Comparison of ENCODE assay signal across 13 cellular contexts in the genomic region with DNA sequence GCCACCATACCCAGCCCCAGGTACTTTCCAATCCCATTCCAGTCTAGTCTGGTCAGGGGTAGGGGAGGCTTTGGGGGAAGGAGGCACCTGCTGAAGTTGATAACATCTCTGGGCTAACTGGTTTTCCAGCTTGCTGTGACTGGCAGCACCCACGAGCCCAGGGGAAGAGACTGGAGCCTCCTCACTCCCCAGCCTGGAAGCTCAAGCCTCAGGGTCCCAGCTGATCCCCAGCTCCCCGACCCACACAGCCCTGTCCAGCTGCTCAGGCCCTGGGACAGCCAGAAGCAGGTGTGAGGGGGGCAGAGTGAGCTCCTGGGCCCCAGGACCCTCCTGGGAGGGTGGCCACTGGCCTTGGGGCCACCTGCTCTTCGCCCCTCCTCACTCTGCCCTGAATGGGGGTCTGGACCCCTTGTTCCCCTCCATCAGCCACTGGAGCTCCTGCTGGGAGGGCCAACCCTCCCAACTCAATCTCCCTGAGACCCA. TPM values are rescaled to one million over a fixed set of nuclear protein-coding genes. Genes with fewer than 3 reads are reported as not detected.
A peak's percentile ranks its signal among the peaks of the same experiment; 100 is the strongest.
DNase-seq lines count a peak whose midpoint lies in the region; ATAC-seq and TF ChIP-seq lines count a peak whose summit lies in the region.
"Had no signal": no experiment of that assay in that cellular context is flagged by ENCODE, and none has a peak within 500 bp of the region (broad histone marks: within the 10 kb centered on the region; RNA-seq: fewer than 3 reads in every experiment).

No MANE protein-coding gene starts in this region.

- DNase-seq in Daoy (ENCODE audit: low read depth) (peak; percentile 9), HEK293T (ENCODE audit: extremely low spot score) (peak; percentile 6), dedifferentiated amniotic fluid mesenchymal stem cell (ENCODE audit: extremely low spot score) (peak; percentile 14), osteoblast (ENCODE audit: insufficient read length, low spot score, missing footprints) (peak; percentile 71), COLO668 (lab: John Stamatoyannopoulos, UW; ENCODE audit: unreplicated experiment) (no peak), ascending aorta (ENCODE audit: low spot score in 2 of 2) (no peak)
- DNase-seq: NCI-H1092; NCI-H510A; stimulated activated naive CD8-positive, alpha-beta T cell treated with anti-CD3 and anti-CD28 coated beads, Interleukin-15, amount 100 ng/mL, for 72 hours had no signal

- no peak overlapping the region for H3K4me3 ChIP-seq in osteoblast (ENCODE audit: insufficient read depth, low read length)
- no peak overlapping the region for H3K4me3 ChIP-seq in ascending aorta
- H3K4me3 ChIP-seq: BLaER1 treated with 17β-estradiol and CSF1 and Interleukin-3, amounts not matched to agents 10 nM and 100 nM; SK-N-MC had no signal

- no peaks in the 10 kb centered on the region for H4K20me1 ChIP-seq in osteoblast (ENCODE audit: insufficient read depth, low read length)

- no peaks in the 10 kb centered on the region for H3K4me1 ChIP-seq in osteoblast (ENCODE audit: insufficient read depth, low read length)
- H3K4me1 ChIP-seq in ascending aorta = no peaks in the 10 kb centered on the region

- CTCF ChIA-PET in HEK293T (lab: Yijun Ruan, JAX) = interaction anchor here (0.8 to 1.8 kb wide), 5 partner anchors 8 to 230 kb away, joined by 3 to 6 read pairs (median 4); no protein-coding TSS in a partner anchor

- H3K27ac ChIP-seq in osteoblast (ENCODE audit: low read depth, low read length) (no peak overlapping the region), ascending aorta (no peak overlapping the region)
- H3K27ac ChIP-seq: BLaER1 treated with 17β-estradiol and CSF1 and Interleukin-3, amounts not matched to agents 10 nM and 100 nM; SK-N-MC had no signal

- POLR2A ChIA-PET in HEK293T (lab: Yijun Ruan, JAX) = interaction anchor here (1.0 kb wide), 1 partner anchor 188 kb away, joined by 4 read pairs; no protein-coding TSS in a partner anchor

- intact Hi-C loops in ascending aorta (cut with DNase I) = no loop called here

- TF ChIP-seq CTCF in osteoblast (IDR thresholded peaks at IDR 0.05; ENCODE audit: extremely low read depth, low read depth, low read length) (no peak), ascending aorta (IDR thresholded peaks at IDR 0.05) (no peak)

- no peaks in the 10 kb centered on the region for H3K79me2 ChIP-seq in osteoblast (ENCODE audit: insufficient read depth, low read length)

- H3K27me3 ChIP-seq in osteoblast (ENCODE audit: insufficient read depth, low read length) (peaks cover 22% of the 10 kb centered on the region), ascending aorta (no peaks in the 10 kb centered on the region)

- no peak overlapping the region for H2AFZ ChIP-seq in osteoblast (ENCODE audit: low read length)

- H3K36me3 ChIP-seq in osteoblast (ENCODE audit: insufficient read depth, low read length) (no peaks in the 10 kb centered on the region), ascending aorta (no peaks in the 10 kb centered on the region)
- H3K36me3 ChIP-seq: BLaER1 treated with 17β-estradiol and CSF1 and Interleukin-3, amounts not matched to agents 10 nM and 100 nM had no signal

- H3K9me3 ChIP-seq in osteoblast (ENCODE audit: low read depth, low read length) (no peaks in the 10 kb centered on the region), ascending aorta (no peaks in the 10 kb centered on the region)
- H3K9me3 ChIP-seq: BLaER1 treated with 17β-estradiol and CSF1 and Interleukin-3, amounts not matched to agents 10 nM and 100 nM had no signal

- H3K4me2 ChIP-seq in osteoblast (ENCODE audit: insufficient read depth, low read length) = no peak overlapping the region
- H3K4me2 ChIP-seq: BLaER1 treated with 17β-estradiol and CSF1 and Interleukin-3, amounts not matched to agents 10 nM and 100 nM had no signal

- ATAC-seq in GM21786 (IDR thresholded peaks at IDR 0.05; ENCODE audit: unreplicated experiment) (no peak), HG02840 (IDR thresholded peaks at IDR 0.05; ENCODE audit: low FRiP score, unreplicated experiment) (no peak)

TF ChIP-seq in HEK293T, 16 proteins besides CTCF, POLR2A, EP300 and RAD21:
- TF ChIP-seq ZNF384 (IDR thresholded peaks at IDR 0.05) (no peak), TARDBP (IDR thresholded peaks at IDR 0.05) (no peak), SUZ12 (IDR thresholded peaks at IDR 0.05) (no peak), LEF1 (IDR thresholded peaks at IDR 0.05; ENCODE audit: borderline replicate concordance) (no peak), ARNT (IDR thresholded peaks at IDR 0.05) (no peak), SP1 (IDR thresholded peaks at IDR 0.05) (no peak), FOXK2 (IDR thresholded peaks at IDR 0.05) (no peak), FOXM1 (IDR thresholded peaks at IDR 0.05; ENCODE audit: borderline replicate concordance) (no peak), CTBP1 (IDR thresholded peaks at IDR 0.05; ENCODE audit: borderline replicate concordance) (no peak), NFRKB (IDR thresholded peaks at IDR 0.05) (no peak), HDGF (IDR thresholded peaks at IDR 0.05; ENCODE audit: borderline replicate concordance) (no peak), L3MBTL2 (conservative IDR thresholded peaks at IDR 0.05) (no peak), FOXA1 (IDR thresholded peaks at IDR 0.05) (no peak), BHLHE40 (IDR thresholded peaks at IDR 0.05; ENCODE audit: borderline replicate concordance) (no peak), ELF4 (IDR thresholded peaks at IDR 0.05) (no peak)
- TF ChIP-seq, protein P1, sequence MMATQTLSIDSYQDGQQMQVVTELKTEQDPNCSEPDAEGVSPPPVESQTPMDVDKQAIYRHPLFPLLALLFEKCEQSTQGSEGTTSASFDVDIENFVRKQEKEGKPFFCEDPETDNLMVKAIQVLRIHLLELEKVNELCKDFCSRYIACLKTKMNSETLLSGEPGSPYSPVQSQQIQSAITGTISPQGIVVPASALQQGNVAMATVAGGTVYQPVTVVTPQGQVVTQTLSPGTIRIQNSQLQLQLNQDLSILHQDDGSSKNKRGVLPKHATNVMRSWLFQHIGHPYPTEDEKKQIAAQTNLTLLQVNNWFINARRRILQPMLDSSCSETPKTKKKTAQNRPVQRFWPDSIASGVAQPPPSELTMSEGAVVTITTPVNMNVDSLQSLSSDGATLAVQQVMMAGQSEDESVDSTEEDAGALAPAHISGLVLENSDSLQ (IDR thresholded peaks at IDR 0.05) = no peak

RNA-seq across cellular contexts. Expression of gene RNU1-4, which starts 23.6 kb away (rescaled TPM):
- total RNA-seq in Daoy (2014; rRNA removed; shearing (Covaris generic)) = 306 and 832 TPM in 2 replicates
- under 0.01 TPM in 1 of 2 replicates, not detected in the other for total RNA-seq in osteoblast
- total RNA-seq in ascending aorta = under 0.01 TPM

RNA-seq across cellular contexts. Expression of gene RNU1-3, which starts 50.0 kb away (rescaled TPM):
- 306 and 832 TPM in 2 replicates for total RNA-seq in Daoy (2014; rRNA removed; shearing (Covaris generic))
- under 0.01 TPM in 1 of 2 replicates, not detected in the other for total RNA-seq in osteoblast
- under 0.01 TPM for total RNA-seq in ascending aorta

Comparison
In these comparisons a context has a peak if more than half of its experiments do, and no peak if none do; other contexts are left out.
1. DNase-seq: peak in Daoy (single experiment), HEK293T (single experiment), dedifferentiated amniotic fluid mesenchymal stem cell (single experiment) and osteoblast (single experiment); none in COLO668 (single experiment) and ascending aorta (0 of 2).
2. RNA of gene RNU1-4, which starts 23.6 kb away (total RNA-seq): 306 to 832 TPM in Daoy; under 0.01 TPM in osteoblast and under 0.01 TPM in ascending aorta (single experiment); every median in the first group is over 100 times any median in the second.
3. RNA of gene RNU1-3, which starts 50.0 kb away (total RNA-seq): 306 to 832 TPM in Daoy; under 0.01 TPM in osteoblast and under 0.01 TPM in ascending aorta (single experiment); every median in the first group is over 100 times any median in the second.